ENCODE assay signal across 32 cellular contexts in the genomic region with DNA sequence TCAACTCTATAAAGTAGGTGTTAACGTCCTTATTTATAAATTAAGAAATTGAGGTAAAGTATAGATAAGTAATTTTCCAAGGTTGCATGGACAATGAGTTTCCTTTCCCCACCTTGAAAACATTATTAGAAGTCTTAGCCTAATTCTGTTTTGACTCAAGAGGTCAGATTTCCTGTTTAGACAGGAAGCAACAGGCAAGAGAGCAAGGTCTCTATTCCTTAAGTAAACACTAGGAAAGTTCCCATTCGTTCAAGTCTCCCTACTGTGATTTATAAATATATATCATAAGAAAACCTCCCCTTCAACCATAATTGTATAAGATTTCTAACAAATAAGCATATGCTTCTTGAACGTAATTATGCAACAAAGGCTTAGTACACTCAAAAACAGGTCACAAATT.
"Had no signal": no experiment of that assay in that cellular context is flagged by ENCODE, and none has a peak within 500 bp of the region (broad histone marks: within the 10 kb centered on the region; RNA-seq: fewer than 3 reads in every experiment).

No MANE protein-coding gene starts in this region.

- H3K27ac Mint-ChIP-seq: activated naive CD4-positive, alpha-beta T cell treated with anti-CD3 and anti-CD28 coated beads, Interleukin-2, amount 10 ng/mL, durations not matched to agents 7 days and 5 days; activated naive CD8-positive, alpha-beta T cell treated with anti-CD3 and anti-CD28 coated beads, Interleukin-2, amount 10 ng/mL, durations not matched to agents 7 days and 5 days; dendritic cell treated with granulocyte-macrophage colony-stimulating factor and Interleukin-4, amounts not matched to agents 40 ng/mL and 50 ng/mL, for 4 days; memory B cell; stimulated activated effector memory CD8-positive, alpha-beta T cell treated with anti-CD3 and anti-CD28 coated beads, Interleukin-12 subunit alpha, Interleukin-12 subunit beta, amount 100 ng/mL, for 72 hours; stimulated activated naive CD8-positive, alpha-beta T cell treated with anti-CD3 and anti-CD28 coated beads, Interleukin-15, Interleukin-2, amounts not matched to agents 100 ng/mL and 50 ng/mL, for 24 hours; T-helper 17 cell; type B pancreatic cell had no signal

- H3K4me1 ChIP-seq: ascending aorta, uterus had no signal

- FAIRE-seq: endometrium had no signal

- H3K4me3 ChIP-seq: ascending aorta, skin epidermis, uterus had no signal

- H3K27me3 Mint-ChIP-seq: activated naive CD4-positive, alpha-beta T cell treated with anti-CD3 and anti-CD28 coated beads, Interleukin-2, amount 10 ng/mL, durations not matched to agents 7 days and 5 days; activated naive CD8-positive, alpha-beta T cell treated with anti-CD3 and anti-CD28 coated beads, Interleukin-2, amount 10 ng/mL, durations not matched to agents 7 days and 5 days; dendritic cell treated with granulocyte-macrophage colony-stimulating factor and Interleukin-4, amounts not matched to agents 40 ng/mL and 50 ng/mL, for 4 days; memory B cell; naive thymus-derived CD8-positive, alpha-beta T cell; stimulated activated naive CD8-positive, alpha-beta T cell treated with anti-CD3 and anti-CD28 coated beads, Interleukin-15, Interleukin-2, amounts not matched to agents 100 ng/mL and 50 ng/mL, for 24 hours; T-helper 17 cell; type B pancreatic cell had no signal

- H3K4me3 Mint-ChIP-seq: activated naive CD4-positive, alpha-beta T cell treated with anti-CD3 and anti-CD28 coated beads, Interleukin-2, amount 10 ng/mL, durations not matched to agents 7 days and 5 days; activated naive CD8-positive, alpha-beta T cell treated with anti-CD3 and anti-CD28 coated beads, Interleukin-2, amount 10 ng/mL, durations not matched to agents 7 days and 5 days; dendritic cell treated with granulocyte-macrophage colony-stimulating factor and Interleukin-4, amounts not matched to agents 40 ng/mL and 50 ng/mL, for 4 days; memory B cell; naive thymus-derived CD8-positive, alpha-beta T cell; neural crest cell; stimulated activated effector memory CD8-positive, alpha-beta T cell treated with anti-CD3 and anti-CD28 coated beads, Interleukin-12 subunit alpha, Interleukin-12 subunit beta, amount 100 ng/mL, for 72 hours; stimulated activated naive CD8-positive, alpha-beta T cell treated with anti-CD3 and anti-CD28 coated beads, Interleukin-15, Interleukin-2, amounts not matched to agents 100 ng/mL and 50 ng/mL, for 24 hours; T-helper 17 cell; type B pancreatic cell had no signal

- ATAC-seq: activated CD4-positive, CD25-positive, alpha-beta regulatory T cell treated with anti-CD3 and anti-CD28 coated beads, Interleukin-2, amount 50 U/mL, for 24 hours; naive thymus-derived CD8-positive, alpha-beta T cell; stimulated activated effector memory CD8-positive, alpha-beta T cell treated with anti-CD3 and anti-CD28 coated beads, Interleukin-12 subunit alpha, Interleukin-12 subunit beta, amount 100 ng/mL, for 72 hours; T-helper 17 cell had no signal

- H3K36me3 ChIP-seq: uterus had no signal

- H3K27ac ChIP-seq: ascending aorta, brain microvascular endothelial cell, skin epidermis, uterus, WERI-Rb-1 had no signal

- H3K27me3 ChIP-seq: ascending aorta, brain microvascular endothelial cell, uterus had no signal

- H3K9me3 Mint-ChIP-seq: activated naive CD8-positive, alpha-beta T cell treated with anti-CD3 and anti-CD28 coated beads, Interleukin-2, amount 10 ng/mL, durations not matched to agents 7 days and 5 days; stimulated activated effector memory CD8-positive, alpha-beta T cell treated with anti-CD3 and anti-CD28 coated beads, Interleukin-12 subunit alpha, Interleukin-12 subunit beta, amount 100 ng/mL, for 72 hours; stimulated activated naive CD8-positive, alpha-beta T cell treated with anti-CD3 and anti-CD28 coated beads, Interleukin-15, Interleukin-2, amounts not matched to agents 100 ng/mL and 50 ng/mL, for 24 hours; type B pancreatic cell had no signal

- DNase-seq: activated CD4-positive, alpha-beta T cell treated with anti-CD3 and anti-CD28 coated beads for 48 hours; activated CD4-positive, alpha-beta T cell treated with anti-CD3 and anti-CD28 coated beads, Interleukin-2, amount 50 U/mL, for 48 hours; activated CD8-positive, alpha-beta memory T cell treated with anti-CD3 and anti-CD28 coated beads for 24 hours; activated gamma-delta T cell; activated naive CD4-positive, alpha-beta T cell treated with anti-CD3 and anti-CD28 coated beads, Interleukin-2, amount 10 ng/mL, durations not matched to agents 7 days and 5 days; activated naive CD8-positive, alpha-beta T cell treated with anti-CD3 and anti-CD28 coated beads, Interleukin-2, amount 10 ng/mL, durations not matched to agents 7 days and 5 days; activated T-cell treated with anti-CD3 and anti-CD28 coated beads, Interleukin-2, amount 50 U/mL, for 1 hour; caudate nucleus; effector CD4-positive, alpha-beta T cell; erythroblast; head of caudate nucleus; hippocampal formation; left ventricle myocardium superior; naive thymus-derived CD8-positive, alpha-beta T cell; occipital lobe; stimulated activated CD4-positive, alpha-beta T cell treated with anti-CD3 and anti-CD28 coated beads, Interleukin-12 subunit alpha, Interleukin-12 subunit beta, amount 100 ng/mL, for 4 hours; stimulated activated CD4-positive, alpha-beta T cell treated with anti-CD3 and anti-CD28 coated beads, Interleukin-4, amount 100 ng/mL, for 24 hours; T-helper 17 cell; T1000; uterus; WERI-Rb-1 had no signal

- H3K9me3 ChIP-seq: ascending aorta, uterus had no signal
